27 cellular contexts compared by ENCODE assay signal in genomic region chr15:100866386-100867330, GRCh38. TPM values are rescaled to one million over a fixed set of nuclear protein-coding genes. Genes with fewer than 3 reads are reported as not detected.
"Had no signal": no experiment of that assay in that cellular context is flagged by ENCODE, and none has a peak within 500 bp of the region (broad histone marks: within the 10 kb centered on the region; RNA-seq: fewer than 3 reads in every experiment).

No MANE protein-coding gene starts in this region.

- H3K4me1 Mint-ChIP-seq: activated CD4-positive, alpha-beta T cell treated with anti-CD3 and anti-CD28 coated beads for 36 hours; central memory CD8-positive, alpha-beta T cell; memory B cell; naive B cell had no signal

- H3K27ac ChIP-seq: adrenal gland, ascending aorta, spleen, thyroid gland, upper lobe of right lung had no signal

- H3K9me3 Mint-ChIP-seq: activated T-helper 2 cell treated with anti-CD3 and anti-CD28 coated beads, Interferon-gamma antibody, Interleukin-2, Interleukin-4, amounts not matched to agents 10 μg/mL and 5 μg/mL and 100 μg/mL, durations not matched to agents 14 hours and 24 hours and 36 hours; central memory CD8-positive, alpha-beta T cell had no signal

- H3K4me3 ChIP-seq: adrenal gland, ascending aorta, spleen, thyroid gland, upper lobe of right lung had no signal

- ATAC-seq: activated CD4-positive, alpha-beta T cell treated with anti-CD3 and anti-CD28 coated beads for 36 hours; esophagus mucosa; left cardiac atrium; stimulated activated naive CD8-positive, alpha-beta T cell treated with anti-CD3 and anti-CD28 coated beads, Interleukin-15, Interleukin-2, amounts not matched to agents 100 U/mL and 50 U/mL, for 24 hours; upper lobe of right lung; WTC11 had no signal

- H3K27me3 Mint-ChIP-seq: activated naive CD8-positive, alpha-beta T cell had no signal

- H3K4me1 ChIP-seq: adrenal gland, ascending aorta, spleen, thyroid gland, upper lobe of right lung had no signal

- H3K9me3 ChIP-seq: adrenal gland, ascending aorta, thyroid gland, upper lobe of right lung had no signal

- H3K36me3 ChIP-seq: adrenal gland, ascending aorta, spleen, thyroid gland, upper lobe of right lung had no signal

- H3K4me3 Mint-ChIP-seq: activated CD4-positive, alpha-beta T cell treated with anti-CD3 and anti-CD28 coated beads for 36 hours; activated naive CD8-positive, alpha-beta T cell; activated T-cell treated with anti-CD3 and anti-CD28 coated beads, Interleukin-2, amount 50 U/mL, for 24 hours; central memory CD8-positive, alpha-beta T cell; memory B cell; naive B cell; WTC11 had no signal

- H3K36me3 Mint-ChIP-seq: activated naive CD8-positive, alpha-beta T cell; memory B cell; WTC11 had no signal

- H3K27me3 ChIP-seq: adrenal gland, ascending aorta, thyroid gland, upper lobe of right lung had no signal

- DNase-seq: activated CD4-positive, alpha-beta T cell treated with anti-CD3 and anti-CD28 coated beads for 36 hours; activated CD4-positive, alpha-beta T cell treated with anti-CD3 and anti-CD28 coated beads, Interleukin-2, amount 50 U/mL, for 4 hours; activated CD8-positive, alpha-beta memory T cell treated with anti-CD3 and anti-CD28 coated beads for 24 hours; activated CD8-positive, alpha-beta memory T cell treated with anti-CD3 and anti-CD28 coated beads, Interleukin-2, amount 50 U/mL, for 4 hours; activated naive CD4-positive, alpha-beta T cell; activated T-cell treated with anti-CD3 and anti-CD28 coated beads, Interleukin-2, amount 50 U/mL, for 24 hours; adrenal gland; effector memory CD4-positive, alpha-beta T cell; glutamatergic neuron; hypothalamus; left cardiac atrium; naive B cell; occipital lobe; spleen; stimulated activated CD4-positive, alpha-beta T cell treated with anti-CD3 and anti-CD28 coated beads, Interleukin-4, amount 100 ng/mL, for 24 hours; stimulated activated naive CD8-positive, alpha-beta T cell treated with anti-CD3 and anti-CD28 coated beads, Interleukin-15, Interleukin-2, amounts not matched to agents 100 U/mL and 50 U/mL, for 24 hours; T1000; thyroid gland; upper lobe of right lung had no signal

- H3K27ac Mint-ChIP-seq: activated CD4-positive, alpha-beta T cell treated with anti-CD3 and anti-CD28 coated beads for 36 hours; activated naive CD8-positive, alpha-beta T cell; activated T-cell treated with anti-CD3 and anti-CD28 coated beads, Interleukin-2, amount 50 U/mL, for 24 hours; activated T-helper 2 cell treated with anti-CD3 and anti-CD28 coated beads, Interferon-gamma antibody, Interleukin-2, Interleukin-4, amounts not matched to agents 10 μg/mL and 5 μg/mL and 100 μg/mL, durations not matched to agents 14 hours and 24 hours and 36 hours; memory B cell; naive B cell; WTC11 had no signal

RNA-seq across cellular contexts. Expression of gene ALDH1A3, which starts 13.0 kb away (rescaled TPM):
- total RNA-seq: activated CD4-positive, alpha-beta T cell treated with anti-CD3 and anti-CD28 coated beads for 36 hours; activated T-helper 2 cell treated with anti-CD3 and anti-CD28 coated beads, Interferon-gamma antibody, Interleukin-2, Interleukin-4, amounts not matched to agents 10 μg/mL and 5 μg/mL and 100 μg/mL, durations not matched to agents 14 hours and 24 hours and 36 hours; T-helper 1 cell treated with Interleukin-12 subunit alpha and Interleukin-12 subunit beta and Interleukin-4 antibody, amounts not matched to agents 30 ng/mL and 1 ng/mL, for 36 hours had no signal
